ENCODE assay signal across 1 cellular context in genomic region chr12:56127485-56127887, GRCh38.
TF ChIP-seq lines count a peak whose summit lies in the region.

No MANE protein-coding gene starts in this region.

TF ChIP-seq in HEK293, 187 proteins besides CTCF, POLR2A, EP300 and RAD21 (continued from another document):
- TF ChIP-seq ZNF639 (tag by site-specific recombination; IDR thresholded peaks at IDR 0.05) (0 out of 2 replicates have a peak, but pooled peaks have one; percentile 50), ZNF280C (tag by site-specific recombination; IDR thresholded peaks at IDR 0.05) (no peak), ZFP37 (tag by site-specific recombination; IDR thresholded peaks at IDR 0.05) (peak; percentile 38), ZNF660 (tag by site-specific recombination; IDR thresholded peaks at IDR 0.05) (0 out of 2 replicates have a peak, but pooled peaks have one; percentile 10), IKZF3 (tag by site-specific recombination; IDR thresholded peaks at IDR 0.05) (peak; percentile 83), ZNF449 (tag by site-specific recombination; IDR thresholded peaks at IDR 0.05) (peak; percentile 39; the same call in 1 of the 2 replicates), PRDM1 (tag by site-specific recombination; IDR thresholded peaks at IDR 0.05) (peak; percentile 96), BCL11A (tag by site-specific recombination; IDR thresholded peaks at IDR 0.05; ENCODE audit: low read depth) (no peak), ZNF501 (tag by site-specific recombination; IDR thresholded peaks at IDR 0.05) (0 out of 2 replicates have a peak, but pooled peaks have one; percentile 17), ZNF561 (tag by site-specific recombination; IDR thresholded peaks at IDR 0.05; ENCODE audit: borderline replicate concordance) (0 out of 2 replicates have a peak, but pooled peaks have one; percentile 34), ZNF585B (tag by site-specific recombination; IDR thresholded peaks at IDR 0.05) (no peak), ZNF548 (tag by site-specific recombination; IDR thresholded peaks at IDR 0.05) (no peak), ZSCAN23 (tag by site-specific recombination; IDR thresholded peaks at IDR 0.05) (0 out of 2 replicates have a peak, but pooled peaks have one; percentile 45), ZNF580 (tag by site-specific recombination; IDR thresholded peaks at IDR 0.05) (no peak)
